In the genomic region with DNA sequence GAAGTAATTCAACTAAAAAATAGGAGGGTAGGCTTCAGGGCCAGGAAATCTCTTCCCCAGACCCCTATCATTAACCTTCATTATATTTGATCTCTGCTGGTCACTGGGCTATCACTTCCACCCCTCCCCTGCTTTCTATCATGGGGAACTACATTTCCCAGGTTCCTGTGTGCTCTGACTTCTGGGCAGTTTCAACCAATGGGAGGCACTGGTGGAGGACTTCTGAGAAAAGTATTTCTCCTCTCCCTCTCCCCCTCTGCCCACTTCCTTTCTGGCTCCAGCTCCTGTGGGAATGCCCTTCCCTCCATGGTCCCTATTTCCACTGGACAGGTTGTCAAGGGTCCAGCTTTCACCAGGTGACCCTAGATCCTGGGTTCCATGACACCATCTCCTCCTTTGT, we compare ENCODE assay signal across 16 cellular contexts.
DNase-seq lines count a peak whose midpoint lies in the region; FAIRE-seq and TF ChIP-seq lines count a peak whose summit lies in the region.
"Had no signal": no experiment of that assay in that cellular context is flagged by ENCODE, and none has a peak within 500 bp of the region (broad histone marks: within the 10 kb centered on the region; RNA-seq: fewer than 3 reads in every experiment).

No MANE protein-coding gene starts in this region.

- CTCF ChIA-PET in H1 (lab: Charles Lee; ENCODE audit: partially characterized antibody) = interaction anchor here (1.3 to 1.4 kb wide), 3 partner anchors 64 to 110 kb away, joined by 3 to 5 read pairs (median 3); no protein-coding TSS in a partner anchor

- H2AK5ac ChIP-seq in H1 (ENCODE audit: low read depth, low read length) = no peak overlapping the region

- H3K4me1 Mint-ChIP-seq in HFFc6 (ENCODE audit: low read depth) = no peaks in the 10 kb centered on the region

- no peak for TF ChIP-seq EP300 in H1 (IDR thresholded peaks at IDR 0.05; ENCODE audit: borderline replicate concordance in 1 of 2, low read depth in 2 of 2, low read length in 2 of 2)

- H3K27me3 Mint-ChIP-seq in HFFc6 (ENCODE audit: insufficient read depth) = peaks cover 4% of the 10 kb centered on the region

- no peak overlapping the region for H3K56ac ChIP-seq in H1 (replicated peaks; ENCODE audit: insufficient read length, low read depth, low read length)

- H3K4me1 ChIP-seq in H1 (replicated peaks in 1 of 4; ENCODE audit: control insufficient read depth in 3 of 4, insufficient read depth in 4 of 4, low read length in 3 of 4) (peaks cover 0 to 6% (median 1%) of the 10 kb centered on the region in 4 experiments; a peak in 1 of 7 replicates), smooth muscle cell (ENCODE audit: low read depth) (no peaks in the 10 kb centered on the region)
- H3K4me1 ChIP-seq: thyroid gland had no signal

- no peak overlapping the region for H4K8ac ChIP-seq in H1 (ENCODE audit: extremely low read depth, insufficient read depth, low read length)

- H3K79me2 ChIP-seq in H1 (ENCODE audit: control insufficient read depth in 1 of 2, insufficient read depth in 2 of 2, low read length in 2 of 2) (no peaks in the 10 kb centered on the region), smooth muscle cell (ENCODE audit: low read depth) (no peaks in the 10 kb centered on the region)

- H3K27ac Mint-ChIP-seq in HFFc6 = no peak overlapping the region
- H3K27ac Mint-ChIP-seq: activated CD4-positive, alpha-beta memory T cell treated with anti-CD3 and anti-CD28 coated beads for 36 hours; activated T-cell treated with anti-CD3 and anti-CD28 coated beads, Interleukin-2, amount 50 U/mL, for 72 hours had no signal

- no peak overlapping the region for H2BK12ac ChIP-seq in H1 (ENCODE audit: low read depth, low read length)

- H3K27ac ChIP-seq in H1 (ENCODE audit: low read depth, low read length) = no peak overlapping the region
- H3K27ac ChIP-seq in smooth muscle cell (ENCODE audit: low read depth) = peak overlapping the region; percentile 92
- H3K27ac ChIP-seq: thyroid gland had no signal

- H3K18ac ChIP-seq in H1 (ENCODE audit: extremely low read depth, low read length) = no peak overlapping the region; the same call in 1 of the 2 replicates

- no peak overlapping the region for H3K4me3 ChIP-seq in H1 (ENCODE audit: extremely low read depth in 1 of 4, insufficient read depth in 2 of 4, low read depth in 3 of 4, low read length in 4 of 4)
- no peak overlapping the region for H3K4me3 ChIP-seq in smooth muscle cell
- H3K4me3 ChIP-seq: thyroid gland had no signal

- H3K4me2 ChIP-seq in H1 (ENCODE audit: insufficient read depth in 1 of 2, low read depth in 2 of 2, low read length in 2 of 2) (no peak overlapping the region), smooth muscle cell (peak overlapping the region; percentile 53)

- no peak overlapping the region for H4K91ac ChIP-seq in H1 (replicated peaks; ENCODE audit: insufficient read length, low read length)

- peak; percentile 59 for DNase-seq in H54 (ENCODE audit: insufficient read length, low spot score)
- DNase-seq in RCC 7860 (ENCODE audit: low spot score) = peak; percentile 54
- no peak for DNase-seq in H1 (ENCODE audit: low read depth in 1 of 2, low spot score in 2 of 2)
- no peak for DNase-seq in smooth muscle cell (lab: John Stamatoyannopoulos, UW; ENCODE audit: unreplicated experiment)
- DNase-seq in NCI-H69 (lab: John Stamatoyannopoulos, UW) = no peak
- DNase-seq in HFFc6 = no peak
- no peak for DNase-seq in activated CD8-positive, alpha-beta memory T cell treated with anti-CD3 and anti-CD28 coated beads for 24 hours
- DNase-seq: activated CD4-positive, alpha-beta memory T cell treated with anti-CD3 and anti-CD28 coated beads for 36 hours; activated T-cell treated with anti-CD3 and anti-CD28 coated beads, Interleukin-2, amount 50 U/mL, for 72 hours; DND-41; H7; KBM-7; NCI-H1436; occipital lobe; stimulated activated CD4-positive, alpha-beta T cell treated with anti-CD3 and anti-CD28 coated beads, Interleukin-4, amount 100 ng/mL, for 24 hours; thyroid gland had no signal

- no peak overlapping the region for H2BK5ac ChIP-seq in H1 (ENCODE audit: low read depth, low read length)

- H3K4ac ChIP-seq in H1 (replicated peaks; ENCODE audit: insufficient read length, low read depth, low read length) = no peak overlapping the region

- no peak overlapping the region for H2BK15ac ChIP-seq in H1 (ENCODE audit: low read length)

- H3K23ac ChIP-seq in H1 (ENCODE audit: insufficient read length) = no peak overlapping the region

- no peak overlapping the region for H2AFZ ChIP-seq in H1 (ENCODE audit: low read length)
- H2AFZ ChIP-seq in smooth muscle cell (ENCODE audit: low read depth) = no peak overlapping the region

- no peak overlapping the region; the same call in 1 of the 2 replicates for H3K4me3 Mint-ChIP-seq in HFFc6
- H3K4me3 Mint-ChIP-seq: activated CD4-positive, alpha-beta memory T cell treated with anti-CD3 and anti-CD28 coated beads for 36 hours; activated T-cell treated with anti-CD3 and anti-CD28 coated beads, Interleukin-2, amount 50 U/mL, for 72 hours had no signal

- POLR2A ChIA-PET in H1 (lab: Charles Lee; ENCODE audit: partially characterized antibody) = no interaction called here

- no peaks in the 10 kb centered on the region for H3K27me3 ChIP-seq in H1 (replicated peaks in 1 of 4; ENCODE audit: control insufficient read depth in 3 of 4, extremely low read depth in 1 of 4, insufficient read depth in 3 of 4, low read length in 3 of 4)
- H3K27me3 ChIP-seq in smooth muscle cell (ENCODE audit: low read depth) = no peaks in the 10 kb centered on the region
- H3K27me3 ChIP-seq: thyroid gland had no signal

- no peak for TF ChIP-seq CTCF in H1 (IDR thresholded peaks at IDR 0.05; ENCODE audit: control extremely low read depth in 1 of 3, insufficient read depth in 1 of 3, low read depth in 1 of 3, low read length in 3 of 3)
- TF ChIP-seq CTCF in smooth muscle cell (IDR thresholded peaks at IDR 0.05; ENCODE audit: borderline replicate concordance, insufficient read depth, poor library complexity, severe bottlenecking) = no peak
- no peak for TF ChIP-seq CTCF in HFFc6 (IDR thresholded peaks at IDR 0.05)

- FAIRE-seq in H54 (lab: Jason Lieb, UNC) (no peak), RCC 7860 (lab: Jason Lieb, UNC) (no peak), H1 (lab: Jason Lieb, UNC) (no peak)

- H3K9ac ChIP-seq in H1 (replicated peaks in 1 of 4; ENCODE audit: extremely low read depth in 1 of 4, low read depth in 3 of 4, low read length in 3 of 4) (no peak overlapping the region), smooth muscle cell (ENCODE audit: low read depth) (peak overlapping the region; percentile 54)

- no peak overlapping the region for H2BK120ac ChIP-seq in H1 (replicated peaks; ENCODE audit: low read depth, low read length)

- H4K5ac ChIP-seq in H1 (ENCODE audit: insufficient read length, low read depth, low read length) = no peak overlapping the region

- H4K20me1 ChIP-seq in H1 (replicated peaks in 1 of 2; ENCODE audit: control insufficient read depth in 1 of 2, insufficient read depth in 2 of 2, low read length in 2 of 2) = peaks cover 0 to 4% of the 10 kb centered on the region in 2 experiments
- no peaks in the 10 kb centered on the region for H4K20me1 ChIP-seq in smooth muscle cell (ENCODE audit: low read depth)

- H3K9me3 ChIP-seq in H1 (ENCODE audit: insufficient read depth in 2 of 2, low read depth in 1 of 2, low read length in 1 of 2) (peaks cover 0 to 6% of the 10 kb centered on the region in 2 experiments; a peak in 1 of 4 replicates), smooth muscle cell (replicated peaks; ENCODE audit: low read depth) (no peaks in the 10 kb centered on the region)
- H3K9me3 ChIP-seq: thyroid gland had no signal

- H3K14ac ChIP-seq in H1 (ENCODE audit: insufficient read length) = no peak overlapping the region

- no peaks in the 10 kb centered on the region for H3K36me3 Mint-ChIP-seq in HFFc6 (ENCODE audit: low read depth)
- H3K36me3 Mint-ChIP-seq: activated CD4-positive, alpha-beta memory T cell treated with anti-CD3 and anti-CD28 coated beads for 36 hours had no signal

- H3F3A ChIP-seq in smooth muscle cell (ENCODE audit: low read depth) = no peaks in the 10 kb centered on the region

- H3K9me3 Mint-ChIP-seq in HFFc6 = no peaks in the 10 kb centered on the region
- H3K9me3 Mint-ChIP-seq: activated CD4-positive, alpha-beta memory T cell treated with anti-CD3 and anti-CD28 coated beads for 36 hours; activated T-cell treated with anti-CD3 and anti-CD28 coated beads, Interleukin-2, amount 50 U/mL, for 72 hours had no signal

- no peak overlapping the region for H2BK20ac ChIP-seq in H1 (ENCODE audit: low read length)

- TF ChIP-seq RAD21 in H1 (IDR thresholded peaks at IDR 0.05 in 1 of 2, conservative IDR thresholded peaks at IDR 0.05 in 1 of 2; ENCODE audit: low read depth in 2 of 2, low read length in 2 of 2) = no peak

- H3K36me3 ChIP-seq in H1 (ENCODE audit: control insufficient read depth in 2 of 4, insufficient read depth in 4 of 4, low read length in 3 of 4) (no peaks in the 10 kb centered on the region), smooth muscle cell (ENCODE audit: low read depth) (no peaks in the 10 kb centered on the region)
- H3K36me3 ChIP-seq: thyroid gland had no signal

- no peak for TF ChIP-seq POLR2A in H54 (IDR thresholded peaks at IDR 0.05; ENCODE audit: low read depth, low read length)
- TF ChIP-seq POLR2A in H1 (IDR thresholded peaks at IDR 0.05; ENCODE audit: control extremely low read depth in 1 of 2, low read depth in 2 of 2, low read length in 2 of 2) = no peak

- H3K23me2 ChIP-seq in H1 (ENCODE audit: low read depth, low read length) = peaks cover 8% of the 10 kb centered on the region; the same call in 1 of the 2 replicates

- no peaks in the 10 kb centered on the region for H3K79me1 ChIP-seq in H1 (ENCODE audit: low read depth, low read length)

TF ChIP-seq in H1, 55 proteins besides CTCF, POLR2A, EP300 and RAD21:
- TF ChIP-seq KDM4A (IDR thresholded peaks at IDR 0.05; ENCODE audit: low read depth, low read length, severe bottlenecking) (no peak), SIX5 (IDR thresholded peaks at IDR 0.05; ENCODE audit: low read depth, low read length) (peak; percentile 11; the same call in 1 of the 2 replicates)

Comparison
In these comparisons a context has a peak if more than half of its experiments do, and no peak if none do; other contexts are left out.
1. DNase-seq: peak in H54 (single experiment) and RCC 7860 (single experiment); none in H1 (0 of 2), smooth muscle cell (single experiment), NCI-H69 (single experiment), HFFc6 (single experiment) and activated CD8-positive, alpha-beta memory T cell treated with anti-CD3 and anti-CD28 coated beads for 24 hours (single experiment).